Comparison of ENCODE assay signal across 20 cellular contexts in the genomic region with DNA sequence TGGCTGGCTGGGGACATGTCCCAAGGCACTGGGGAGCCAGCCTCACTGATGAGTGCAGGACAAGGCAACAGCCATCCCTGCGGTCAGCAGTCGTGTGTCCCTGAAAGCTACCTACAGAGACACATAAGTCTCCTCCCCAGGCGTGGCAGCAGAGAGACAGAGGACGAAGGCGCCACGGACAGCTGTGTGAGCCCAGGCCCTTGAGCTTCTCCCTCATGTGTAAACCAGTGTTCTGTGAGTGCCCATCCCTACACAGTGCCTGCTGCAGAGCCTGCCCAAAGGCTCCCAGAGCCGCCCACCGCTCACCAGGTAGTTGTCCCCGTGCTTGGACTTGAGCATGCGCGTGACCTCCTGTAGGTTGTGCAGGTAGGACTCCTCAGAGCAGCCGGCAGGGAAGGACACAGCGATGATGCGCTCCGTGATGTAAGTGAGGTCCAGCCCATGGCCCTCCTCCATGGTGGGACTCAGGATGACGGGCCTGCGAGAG.
A peak's percentile ranks its signal among the peaks of the same experiment; 100 is the strongest.
DNase-seq lines count a peak whose midpoint lies in the region; ATAC-seq and TF ChIP-seq lines count a peak whose summit lies in the region.
"Had no signal": no experiment of that assay in that cellular context is flagged by ENCODE, and none has a peak within 500 bp of the region (broad histone marks: within the 10 kb centered on the region; RNA-seq: fewer than 3 reads in every experiment).

No MANE protein-coding gene starts in this region.

- H3K27me3 ChIP-seq in neural progenitor cell = no peaks in the 10 kb centered on the region
- no peaks in the 10 kb centered on the region for H3K27me3 ChIP-seq in subcutaneous abdominal adipose tissue (ENCODE audit: control insufficient read depth in 5 of 5, insufficient read depth in 4 of 5, low read length in 5 of 5)
- H3K27me3 ChIP-seq: BLaER1, MG63 had no signal

- H3K36me3 Mint-ChIP-seq in activated naive CD8-positive, alpha-beta T cell treated with anti-CD3 and anti-CD28 coated beads, Interleukin-2, amount 50 U/mL, for 24 hours (ENCODE audit: low read depth) = no peaks in the 10 kb centered on the region
- no peaks in the 10 kb centered on the region for H3K36me3 Mint-ChIP-seq in activated naive CD8-positive, alpha-beta T cell treated with anti-CD3 and anti-CD28 coated beads for 36 hours
- H3K36me3 Mint-ChIP-seq in chondrocyte (ENCODE audit: low read depth) (peaks cover 28% of the 10 kb centered on the region), neural progenitor cell (peaks cover 7% of the 10 kb centered on the region)
- no peaks in the 10 kb centered on the region for H3K36me3 Mint-ChIP-seq in effector memory CD8-positive, alpha-beta T cell (ENCODE audit: insufficient read depth)
- H3K36me3 Mint-ChIP-seq: CD8-positive, alpha-beta T cell had no signal

- no peaks in the 10 kb centered on the region for H3F3A ChIP-seq in neural progenitor cell (ENCODE audit: low read depth)

- H3K4me2 ChIP-seq in neural progenitor cell = no peak overlapping the region
- H3K4me2 ChIP-seq: BLaER1 had no signal

- H4K20me1 ChIP-seq in neural progenitor cell (ENCODE audit: low read depth) = peaks cover 18% of the 10 kb centered on the region

- H3K79me2 ChIP-seq in neural progenitor cell (ENCODE audit: low read depth) = peaks cover 4% of the 10 kb centered on the region

- H3K4me1 ChIP-seq in neural progenitor cell (peaks cover 10% of the 10 kb centered on the region), subcutaneous abdominal adipose tissue (ENCODE audit: control insufficient read depth in 5 of 5, insufficient read depth in 5 of 5, low read length in 5 of 5) (peaks cover 0 to 44% (median 35%) of the 10 kb centered on the region in 5 donors)
- H3K4me1 ChIP-seq: BLaER1 had no signal

- no peak overlapping the region for H3K9ac ChIP-seq in neural progenitor cell
- no peak overlapping the region for H3K9ac ChIP-seq in subcutaneous abdominal adipose tissue (ENCODE audit: low read length in 5 of 5)
- H3K9ac ChIP-seq: BLaER1 had no signal

- no peaks in the 10 kb centered on the region for H3K4me1 Mint-ChIP-seq in activated naive CD8-positive, alpha-beta T cell treated with anti-CD3 and anti-CD28 coated beads, Interleukin-2, amount 50 U/mL, for 24 hours
- no peaks in the 10 kb centered on the region for H3K4me1 Mint-ChIP-seq in activated naive CD8-positive, alpha-beta T cell treated with anti-CD3 and anti-CD28 coated beads for 36 hours
- peaks cover 60% of the 10 kb centered on the region for H3K4me1 Mint-ChIP-seq in chondrocyte (ENCODE audit: low read depth)
- H3K4me1 Mint-ChIP-seq in neural progenitor cell = peaks cover 26% of the 10 kb centered on the region
- H3K4me1 Mint-ChIP-seq in effector memory CD8-positive, alpha-beta T cell (ENCODE audit: low read depth in 2 of 2) = no peaks in the 10 kb centered on the region

- no peaks in the 10 kb centered on the region for H3K36me3 ChIP-seq in neural progenitor cell
- peaks cover 0 to 37% (median 29%) of the 10 kb centered on the region in 5 donors for H3K36me3 ChIP-seq in subcutaneous abdominal adipose tissue (ENCODE audit: control insufficient read depth in 5 of 5, insufficient read depth in 5 of 5, low read length in 5 of 5)

- no peak overlapping the region for H3K4me3 Mint-ChIP-seq in activated naive CD8-positive, alpha-beta T cell treated with anti-CD3 and anti-CD28 coated beads, Interleukin-2, amount 50 U/mL, for 24 hours
- H3K4me3 Mint-ChIP-seq in activated naive CD8-positive, alpha-beta T cell treated with anti-CD3 and anti-CD28 coated beads for 36 hours = no peak overlapping the region
- H3K4me3 Mint-ChIP-seq in chondrocyte (ENCODE audit: unreplicated experiment) = no peak overlapping the region
- no peak overlapping the region for H3K4me3 Mint-ChIP-seq in neural progenitor cell
- H3K4me3 Mint-ChIP-seq in effector memory CD8-positive, alpha-beta T cell = no peak overlapping the region
- H3K4me3 Mint-ChIP-seq: CD8-positive, alpha-beta T cell had no signal

- H3K9me3 Mint-ChIP-seq in activated naive CD8-positive, alpha-beta T cell treated with anti-CD3 and anti-CD28 coated beads, Interleukin-2, amount 50 U/mL, for 24 hours = no peaks in the 10 kb centered on the region
- no peaks in the 10 kb centered on the region for H3K9me3 Mint-ChIP-seq in activated naive CD8-positive, alpha-beta T cell treated with anti-CD3 and anti-CD28 coated beads for 36 hours
- H3K9me3 Mint-ChIP-seq in chondrocyte (ENCODE audit: low read depth) = no peaks in the 10 kb centered on the region
- no peaks in the 10 kb centered on the region for H3K9me3 Mint-ChIP-seq in neural progenitor cell
- H3K9me3 Mint-ChIP-seq in effector memory CD8-positive, alpha-beta T cell = no peaks in the 10 kb centered on the region
- H3K9me3 Mint-ChIP-seq: CD8-positive, alpha-beta T cell had no signal

- no peaks in the 10 kb centered on the region for H3K27me3 Mint-ChIP-seq in activated naive CD8-positive, alpha-beta T cell treated with anti-CD3 and anti-CD28 coated beads, Interleukin-2, amount 50 U/mL, for 24 hours
- H3K27me3 Mint-ChIP-seq in activated naive CD8-positive, alpha-beta T cell treated with anti-CD3 and anti-CD28 coated beads for 36 hours = no peaks in the 10 kb centered on the region
- no peaks in the 10 kb centered on the region for H3K27me3 Mint-ChIP-seq in chondrocyte (ENCODE audit: low read depth)
- no peaks in the 10 kb centered on the region for H3K27me3 Mint-ChIP-seq in neural progenitor cell (ENCODE audit: insufficient read depth, low read depth)
- H3K27me3 Mint-ChIP-seq in effector memory CD8-positive, alpha-beta T cell = peaks cover 0 to 7% of the 10 kb centered on the region in 2 donors

- H3K27ac ChIP-seq in neural progenitor cell = no peak overlapping the region
- peak overlapping the region; percentile 30 for H3K27ac ChIP-seq in subcutaneous abdominal adipose tissue (ENCODE audit: low read depth, low read length)
- H3K27ac ChIP-seq: 22Rv1, BLaER1 had no signal

- no peak overlapping the region for H3K27ac Mint-ChIP-seq in activated naive CD8-positive, alpha-beta T cell treated with anti-CD3 and anti-CD28 coated beads, Interleukin-2, amount 50 U/mL, for 24 hours
- H3K27ac Mint-ChIP-seq in activated naive CD8-positive, alpha-beta T cell treated with anti-CD3 and anti-CD28 coated beads for 36 hours = no peak overlapping the region
- H3K27ac Mint-ChIP-seq in chondrocyte (ENCODE audit: unreplicated experiment) (peak overlapping the region; percentile 67), neural progenitor cell (peak overlapping the region; percentile 84)
- no peak overlapping the region for H3K27ac Mint-ChIP-seq in effector memory CD8-positive, alpha-beta T cell
- H3K27ac Mint-ChIP-seq: CD8-positive, alpha-beta T cell had no signal

- DNase-seq in activated naive CD8-positive, alpha-beta T cell treated with anti-CD3 and anti-CD28 coated beads, Interleukin-2, amount 50 U/mL, for 24 hours = no peak
- no peak for DNase-seq in activated naive CD8-positive, alpha-beta T cell treated with anti-CD3 and anti-CD28 coated beads for 36 hours
- no peak for DNase-seq in chondrocyte (ENCODE audit: low spot score)
- DNase-seq in neural progenitor cell (ENCODE audit: low spot score) = no peak
- no peak for DNase-seq in SIG-M5 (lab: John Stamatoyannopoulos, UW)
- DNase-seq in effector memory CD8-positive, alpha-beta T cell = no peak
- DNase-seq: ACHN; CD8-positive, alpha-beta T cell; DMS153; GOT3; MG63; NCI-H1417; NCI-H1694 treated with DMSO at 0.1 percent for 48 hours; NCI-H2081 treated with DMSO at 0.1 percent for 48 hours; NCI-H526 had no signal

- H3K4me3 ChIP-seq in neural progenitor cell (no peak overlapping the region), subcutaneous abdominal adipose tissue (ENCODE audit: low read depth in 1 of 5, low read length in 5 of 5) (no peak overlapping the region)
- H3K4me3 ChIP-seq: BLaER1, MG63 had no signal

- peak; percentile 36 for ATAC-seq in activated naive CD8-positive, alpha-beta T cell treated with anti-CD3 and anti-CD28 coated beads, Interleukin-2, amount 50 U/mL, for 24 hours
- no peak for ATAC-seq in GM19035 (IDR thresholded peaks at IDR 0.05; ENCODE audit: unreplicated experiment)
- no peak for ATAC-seq in effector memory CD8-positive, alpha-beta T cell (replicated peaks)
- ATAC-seq: CD8-positive, alpha-beta T cell; Right ventricle myocardium inferior had no signal

- H3K9me3 ChIP-seq in neural progenitor cell (ENCODE audit: low read depth) (no peaks in the 10 kb centered on the region), subcutaneous abdominal adipose tissue (ENCODE audit: control insufficient read depth in 5 of 5, low read length in 5 of 5) (no peaks in the 10 kb centered on the region)
- H3K9me3 ChIP-seq: BLaER1, MG63 had no signal

- H2AFZ ChIP-seq in neural progenitor cell (replicated peaks) = no peak overlapping the region

- TF ChIP-seq CTCF in chondrocyte (IDR thresholded peaks at IDR 0.05) = no peak
- no peak for TF ChIP-seq CTCF in neural progenitor cell (IDR thresholded peaks at IDR 0.05)

Comparison
In these comparisons a context has a peak if more than half of its experiments do, and no peak if none do; other contexts are left out.
1. H3K27ac Mint-ChIP-seq: peak in chondrocyte (single experiment) and neural progenitor cell (single experiment); none in activated naive CD8-positive, alpha-beta T cell treated with anti-CD3 and anti-CD28 coated beads, Interleukin-2, amount 50 U/mL, for 24 hours (single experiment), activated naive CD8-positive, alpha-beta T cell treated with anti-CD3 and anti-CD28 coated beads for 36 hours (single experiment) and effector memory CD8-positive, alpha-beta T cell (0 of 2).